Comparison of ENCODE assay signal across 15 cellular contexts in genomic region chr2:200929334-200930249, GRCh38. TPM values are rescaled to one million over a fixed set of nuclear protein-coding genes. Genes with fewer than 3 reads are reported as not detected.
DNase-seq lines count a peak whose midpoint lies in the region; ATAC-seq and TF ChIP-seq lines count a peak whose summit lies in the region.
"Had no signal": no experiment of that assay in that cellular context is flagged by ENCODE, and none has a peak within 500 bp of the region (broad histone marks: within the 10 kb centered on the region; RNA-seq: fewer than 3 reads in every experiment).

No MANE protein-coding gene starts in this region.

- peaks cover 18% of the 10 kb centered on the region for H3K4me1 Mint-ChIP-seq in activated T-cell treated with anti-CD3 and anti-CD28 coated beads, Interleukin-2, amount 50 U/mL, for 24 hours (ENCODE audit: low read depth)
- H3K4me1 Mint-ChIP-seq in central memory CD8-positive, alpha-beta T cell = no peaks in the 10 kb centered on the region
- H3K4me1 Mint-ChIP-seq: H9 had no signal

- no peaks in the 10 kb centered on the region for H3K4me1 ChIP-seq in Panc1 (ENCODE audit: control insufficient read depth, insufficient read depth, low read length)
- H3K4me1 ChIP-seq in neutrophil (ENCODE audit: control insufficient read depth in 1 of 2, insufficient read depth in 1 of 2, low read depth in 1 of 2, low read length in 1 of 2) = peaks cover 11 to 30% of the 10 kb centered on the region in 2 experiments

- intact Hi-C loops in Panc1 (cut with micrococcal nuclease; ENCODE audit: unreplicated experiment) = no loop called here

- POLR2A ChIA-PET in Panc1 (lab: Charles Lee) = interaction anchor here (0.7 kb wide), 1 partner anchor 47 kb away, joined by 3 read pairs; no protein-coding TSS in a partner anchor

- H3K9me3 ChIP-seq in Panc1 (ENCODE audit: control insufficient read depth, insufficient read depth, low read depth, low read length) (no peaks in the 10 kb centered on the region), neutrophil (no peaks in the 10 kb centered on the region)

- H3K4me3 Mint-ChIP-seq in activated T-cell treated with anti-CD3 and anti-CD28 coated beads, Interleukin-2, amount 50 U/mL, for 24 hours = no peak overlapping the region
- no peak overlapping the region for H3K4me3 Mint-ChIP-seq in central memory CD8-positive, alpha-beta T cell
- H3K4me3 Mint-ChIP-seq: H9 had no signal

- BruUV-seq in Panc1 (replicated peaks; lab: Mats Ljungman, UMichigan) = TSS peak; percentile 19

- DNase-seq in activated T-cell treated with anti-CD3 and anti-CD28 coated beads, Interleukin-2, amount 50 U/mL, for 24 hours = no peak
- DNase-seq in activated T-cell treated with anti-CD3 and anti-CD28 coated beads for 4 hours = no peak
- no peak for DNase-seq in Panc1 (ENCODE audit: low read depth, low spot score)
- DNase-seq in central memory CD8-positive, alpha-beta T cell (ENCODE audit: low spot score in 2 of 2) = no peak
- DNase-seq in occipital lobe (lab: John Stamatoyannopoulos, UW) = no peak
- DNase-seq in NCI-H2107 (lab: John Stamatoyannopoulos, UW) = no peak
- DNase-seq: amygdala, Calu3, cortex of kidney, H9, KBM-7, NCI-H1436 treated with DMSO at 0.1 percent for 48 hours, NCI-H524 treated with DMSO at 0.1 percent for 48 hours had no signal

- no peaks in the 10 kb centered on the region for H3K9me3 Mint-ChIP-seq in activated T-cell treated with anti-CD3 and anti-CD28 coated beads, Interleukin-2, amount 50 U/mL, for 24 hours
- no peaks in the 10 kb centered on the region for H3K9me3 Mint-ChIP-seq in central memory CD8-positive, alpha-beta T cell
- H3K9me3 Mint-ChIP-seq: H9 had no signal

- H3K36me3 ChIP-seq in Panc1 (ENCODE audit: control insufficient read depth, insufficient read depth, low read length) (peaks cover 28% of the 10 kb centered on the region), neutrophil (peaks cover 11% of the 10 kb centered on the region)

- H3K27ac ChIP-seq in Panc1 (ENCODE audit: low read length) = no peak overlapping the region
- H3K27ac ChIP-seq in neutrophil = peak overlapping the region; percentile 67

- peak overlapping the region; percentile 48 for H3K27ac Mint-ChIP-seq in activated T-cell treated with anti-CD3 and anti-CD28 coated beads, Interleukin-2, amount 50 U/mL, for 24 hours
- H3K27ac Mint-ChIP-seq in central memory CD8-positive, alpha-beta T cell (ENCODE audit: low read depth) = peak overlapping the region; percentile 2
- H3K27ac Mint-ChIP-seq: H9 had no signal

- ATAC-seq in Panc1 = no peak
- ATAC-seq in central memory CD8-positive, alpha-beta T cell (replicated peaks; ENCODE audit: extremely low read depth, poor library complexity, severe bottlenecking) = no peak
- no peak for ATAC-seq in HG03097 (IDR thresholded peaks at IDR 0.05; ENCODE audit: low FRiP score, unreplicated experiment)

- no peaks in the 10 kb centered on the region for H3K27me3 Mint-ChIP-seq in activated T-cell treated with anti-CD3 and anti-CD28 coated beads, Interleukin-2, amount 50 U/mL, for 24 hours
- H3K27me3 Mint-ChIP-seq in central memory CD8-positive, alpha-beta T cell = no peaks in the 10 kb centered on the region

- no peaks in the 10 kb centered on the region for H3K27me3 ChIP-seq in Panc1 (ENCODE audit: control insufficient read depth, insufficient read depth, low read length)
- H3K27me3 ChIP-seq in neutrophil = no peaks in the 10 kb centered on the region

- CTCF ChIA-PET in Panc1 (lab: Charles Lee) = no interaction called here

- peaks cover 67% of the 10 kb centered on the region for H3K36me3 Mint-ChIP-seq in activated T-cell treated with anti-CD3 and anti-CD28 coated beads, Interleukin-2, amount 50 U/mL, for 24 hours (ENCODE audit: low read depth)
- H3K36me3 Mint-ChIP-seq in central memory CD8-positive, alpha-beta T cell (ENCODE audit: insufficient read depth) = peaks cover 47% of the 10 kb centered on the region

- H3K4me3 ChIP-seq in Panc1 (ENCODE audit: low read depth in 2 of 2, low read length in 2 of 2) = no peak overlapping the region
- H3K4me3 ChIP-seq in neutrophil (ENCODE audit: low read depth in 1 of 2, low read length in 1 of 2) = no peak overlapping the region

- in situ Hi-C loops in Panc1 (cut with HindIII; ENCODE audit: low pct_unique_long_range_greater_than_20kb, low sequenced_read_pairs) = no loop called here

- TF ChIP-seq CTCF in Panc1 (IDR thresholded peaks at IDR 0.05) (no peak), neutrophil (IDR thresholded peaks at IDR 0.05) (no peak)

RNA-seq across cellular contexts. Expression of gene ORC2, which starts 33.9 kb away (rescaled TPM):
- total RNA-seq in Panc1 (2021; ENCODE audit: unreplicated experiment) = 41.8 TPM
- 17.7 TPM for polyA plus RNA-seq in Panc1 (2012; ENCODE audit: insufficient read length)
- total RNA-seq in occipital lobe = 25.6 TPM

RNA-seq across cellular contexts. Expression of gene NIF3L1, which starts 40.4 kb away (rescaled TPM):
- total RNA-seq in Panc1 (2021; ENCODE audit: unreplicated experiment) = 37.4 TPM
- 28.4 TPM for polyA plus RNA-seq in Panc1 (2012; ENCODE audit: insufficient read length)
- 34.9 TPM for total RNA-seq in occipital lobe

RNA-seq across cellular contexts. Expression of gene PPIL3, which starts 40.7 kb away (rescaled TPM):
- 12.2 TPM for total RNA-seq in Panc1 (2021; ENCODE audit: unreplicated experiment)
- 7.7 TPM for polyA plus RNA-seq in Panc1 (2012; ENCODE audit: insufficient read length)
- 47.4 TPM for total RNA-seq in occipital lobe
